ENCODE assay signal across 14 cellular contexts in the genomic region with DNA sequence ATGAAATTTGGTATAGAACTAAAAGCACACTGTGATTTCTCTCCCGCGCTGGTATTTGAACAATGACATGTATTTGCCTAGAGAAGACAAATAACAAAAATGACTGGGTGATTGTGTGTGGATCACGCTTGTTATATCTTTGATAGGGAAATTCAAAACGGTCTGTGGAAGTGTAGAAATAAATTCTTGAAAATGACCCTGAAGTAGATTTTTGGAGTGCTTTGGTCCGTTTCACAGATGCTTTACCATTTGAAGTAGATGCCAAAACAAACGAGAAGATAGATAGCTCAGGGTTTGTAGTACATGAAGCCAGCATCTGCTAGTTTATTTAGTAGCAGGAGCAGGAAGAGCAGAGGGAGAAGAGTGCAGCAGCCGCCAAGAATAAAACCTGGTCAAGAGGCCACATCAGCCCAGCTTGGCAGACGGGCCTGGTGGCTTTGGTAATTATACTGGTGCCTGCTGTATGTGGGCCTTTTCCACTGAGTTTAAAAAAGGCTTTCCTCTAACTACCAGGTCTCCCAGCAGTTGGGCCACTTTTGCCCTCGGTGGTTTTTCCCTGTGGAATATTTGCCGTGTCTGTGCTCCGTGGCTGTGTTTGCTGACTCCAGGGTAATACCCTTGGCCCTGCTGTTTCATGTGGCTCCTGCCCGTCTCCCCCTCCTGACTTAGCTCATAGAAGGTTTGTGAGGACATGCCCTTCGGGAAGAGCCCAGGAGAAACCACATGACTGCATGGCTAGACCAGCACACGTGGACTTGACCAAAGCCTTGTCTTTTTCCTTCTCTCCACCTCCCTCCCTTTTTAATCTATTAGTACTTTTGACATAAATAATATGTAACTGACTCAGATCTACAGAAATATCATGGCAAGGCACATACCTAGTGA.
A peak's percentile ranks its signal among the peaks of the same experiment; 100 is the strongest.
DNase-seq lines count a peak whose midpoint lies in the region; ATAC-seq and TF ChIP-seq lines count a peak whose summit lies in the region.
"Had no signal": no experiment of that assay in that cellular context is flagged by ENCODE, and none has a peak within 500 bp of the region (broad histone marks: within the 10 kb centered on the region; RNA-seq: fewer than 3 reads in every experiment).

No MANE protein-coding gene starts in this region.

- no peaks in the 10 kb centered on the region for H3K9me3 ChIP-seq in esophagus (ENCODE audit: control insufficient read depth in 2 of 2, insufficient read depth in 1 of 2, low read depth in 1 of 2, low read length in 1 of 2)
- H3K9me3 ChIP-seq in ovary: no peaks in the 10 kb centered on the region

- no peak for TF ChIP-seq EP300 in ovary (IDR thresholded peaks at IDR 0.05)

- H3K4me3 ChIP-seq in esophagus (ENCODE audit: low read depth in 1 of 2, low read length in 2 of 2) (no peak overlapping the region), ovary (no peak overlapping the region)
- H3K4me3 ChIP-seq: K562, lung had no signal

- intact Hi-C loops in ovary (cut with DNase I): loop anchor here in 2 of 4 donors (5.0 to 10.0 kb wide), 2 partner anchors 283 to 295 kb away; a partner anchor contains a TSS

- no peak for TF ChIP-seq POLR2A in ovary (IDR thresholded peaks at IDR 0.05)

- WGBS in esophagus, 2 donors: 54 to 56% methylated on average over 14 of the region's 14 CpGs
- WGBS in ovary, 3 donors: 8 to 12% (median 8%) methylated on average over 14 of the region's 14 CpGs

- H3K4me1 ChIP-seq in esophagus (ENCODE audit: control insufficient read depth in 2 of 2, insufficient read depth in 2 of 2, low read length in 1 of 2) (peaks cover 0 to 2% of the 10 kb centered on the region in 2 donors), ovary (ENCODE audit: insufficient read depth) (peaks cover 17% of the 10 kb centered on the region)

- H3K27ac ChIP-seq in esophagus (ENCODE audit: low read depth in 2 of 2, low read length in 1 of 2): peak overlapping the region; percentile 15 to 38
- H3K27ac ChIP-seq in ovary: peak overlapping the region in 1 of 2 donors; percentile 61

- DNase-seq in Caki2 (ENCODE audit: low read depth) (peak; percentile 54), NCI-H2196 treated with DMSO at 0.1 percent for 48 hours (lab: John Stamatoyannopoulos, UW; ENCODE audit: unreplicated experiment) (peak; percentile 50), ovary (peak; percentile 27 to 60 (median 58)), iPS-NIHi11 (ENCODE audit: low spot score) (no peak), cerebellum (ENCODE audit: low spot score) (no peak)
- DNase-seq: activated T-cell treated with anti-CD3 and anti-CD28 coated beads for 4 hours; effector memory CD8-positive, alpha-beta T cell; stimulated activated CD4-positive, alpha-beta T cell treated with anti-CD3 and anti-CD28 coated beads, Interleukin-4, amount 100 ng/mL, for 4 hours; T-cell had no signal

- ATAC-seq in HG03521 (IDR thresholded peaks at IDR 0.05; ENCODE audit: unreplicated experiment) (no peak), HG02885 (IDR thresholded peaks at IDR 0.05; ENCODE audit: poor library complexity, unreplicated experiment) (no peak)
- ATAC-seq: effector memory CD8-positive, alpha-beta T cell; K562; T-cell had no signal

- H3K27me3 ChIP-seq in esophagus (ENCODE audit: control insufficient read depth in 1 of 2, insufficient read depth in 2 of 2, low read length in 2 of 2): no peaks in the 10 kb centered on the region
- no peaks in the 10 kb centered on the region for H3K27me3 ChIP-seq in ovary

- in situ Hi-C loops in Caki2 (cut with HindIII; ENCODE audit: low pct_unique_long_range_greater_than_20kb, low sequenced_read_pairs): no loop called here

- no peak for TF ChIP-seq CTCF in ovary (IDR thresholded peaks at IDR 0.05)

- H3K36me3 ChIP-seq in esophagus (ENCODE audit: control insufficient read depth in 2 of 2, insufficient read depth in 2 of 2, low read length in 1 of 2) (no peaks in the 10 kb centered on the region), ovary (no peaks in the 10 kb centered on the region)

Comparison
In these comparisons a context has a peak if more than half of its experiments do, and no peak if none do; other contexts are left out.
1. DNase-seq: peak in Caki2 (single experiment), NCI-H2196 treated with DMSO at 0.1 percent for 48 hours (single experiment) and ovary (5 of 5); none in iPS-NIHi11 (single experiment) and cerebellum (single experiment).